ENCODE assay signal across 1 cellular context in genomic region chr15:94478763-94479162, GRCh38.
A peak's percentile ranks its signal among the peaks of the same experiment; 100 is the strongest.
TF ChIP-seq lines count a peak whose summit lies in the region.

No MANE protein-coding gene starts in this region.

TF ChIP-seq in GM12878, 131 proteins besides CTCF, POLR2A, EP300 and RAD21 (continued from another document):
- no peak for TF ChIP-seq ZBTB4 (CRISPR knock-in tag; IDR thresholded peaks at IDR 0.05)
- TF ChIP-seq STAT3 (IDR thresholded peaks at IDR 0.05; ENCODE audit: low read depth, low read length), result no peak
- peak; percentile 34 to 43; a peak in 2 of 4 replicates for TF ChIP-seq IKZF2 (IDR thresholded peaks at IDR 0.05)
- TF ChIP-seq REST (IDR thresholded peaks at IDR 0.05; ENCODE audit: low read depth, low read length), result no peak
- TF ChIP-seq MTA2 (IDR thresholded peaks at IDR 0.05; ENCODE audit: low read depth), result peak; percentile 55; the same call in 1 of the 2 replicates
- peak in 1 of 2 experiments; percentile 24; a peak in 1 of 4 replicates for TF ChIP-seq BHLHE40 (IDR thresholded peaks at IDR 0.05; ENCODE audit: borderline replicate concordance in 1 of 2, low read depth in 2 of 2, low read length in 1 of 2)
- no peak for TF ChIP-seq STAT1 (conservative IDR thresholded peaks at IDR 0.05)
- TF ChIP-seq NR2C2 (IDR thresholded peaks at IDR 0.05; ENCODE audit: borderline replicate concordance, control insufficient read depth, insufficient read length, low read depth), result no peak
- no peak for TF ChIP-seq SMARCA5 (IDR thresholded peaks at IDR 0.05)
- no peak for TF ChIP-seq RB1 (IDR thresholded peaks at IDR 0.05; ENCODE audit: borderline replicate concordance)
- TF ChIP-seq ESRRA (IDR thresholded peaks at IDR 0.05; ENCODE audit: low read length), result no peak
- peak; percentile 64 for TF ChIP-seq MEF2B (IDR thresholded peaks at IDR 0.05; ENCODE audit: partially characterized antibody, poor library complexity, severe bottlenecking)
- no peak for TF ChIP-seq CEBPZ (IDR thresholded peaks at IDR 0.05; ENCODE audit: low read depth, low read length)
- no peak for TF ChIP-seq USF2 (IDR thresholded peaks at IDR 0.05; ENCODE audit: borderline replicate concordance, low read depth, low read length)
- TF ChIP-seq NKRF (conservative IDR thresholded peaks at IDR 0.05), result no peak
- no peak for TF ChIP-seq KLF5 (IDR thresholded peaks at IDR 0.05; ENCODE audit: partially characterized antibody)
- TF ChIP-seq CHD4 (IDR thresholded peaks at IDR 0.05), result no peak
- no peak for TF ChIP-seq HDAC6 (IDR thresholded peaks at IDR 0.05; ENCODE audit: unreplicated experiment)
- TF ChIP-seq GABPA (IDR thresholded peaks at IDR 0.05; ENCODE audit: low read depth), result no peak
- no peak for TF ChIP-seq CHD2 (IDR thresholded peaks at IDR 0.05; ENCODE audit: borderline replicate concordance, low read depth, low read length)
- no peak for TF ChIP-seq SIX5 (IDR thresholded peaks at IDR 0.05; ENCODE audit: low read depth, low read length, severe bottlenecking)
